ENCODE assay signal across 9 cellular contexts in the genomic region with DNA sequence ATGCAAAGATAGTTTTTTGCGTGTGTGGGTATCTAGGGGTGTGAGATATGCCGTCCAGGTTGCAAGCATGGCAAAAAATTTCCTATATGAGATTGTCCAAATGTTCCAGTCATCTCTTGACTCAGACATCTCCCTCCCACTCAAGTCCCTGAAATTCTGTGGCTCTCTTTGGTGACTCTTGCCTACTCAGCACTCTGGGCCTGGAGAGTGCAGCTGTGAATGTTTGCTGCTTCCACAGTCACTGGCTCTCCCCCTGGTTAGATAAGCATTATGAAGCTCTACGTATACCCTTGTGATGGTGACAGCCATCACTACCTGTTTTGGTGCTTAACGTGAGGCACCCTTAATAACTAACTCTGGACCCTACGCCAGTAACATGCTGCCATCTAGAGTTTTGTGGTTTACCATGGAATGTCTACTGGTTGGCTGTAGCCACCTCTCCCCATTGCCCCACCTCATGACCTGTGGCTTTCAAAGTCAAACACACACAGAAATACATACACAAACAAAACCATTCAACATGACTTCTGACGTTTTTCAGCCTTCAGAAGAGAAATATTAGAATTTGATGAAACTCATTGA.
A peak's percentile ranks its signal among the peaks of the same experiment; 100 is the strongest.
DNase-seq lines count a peak whose midpoint lies in the region; ATAC-seq, FAIRE-seq and TF ChIP-seq lines count a peak whose summit lies in the region.
"Had no signal": no experiment of that assay in that cellular context is flagged by ENCODE, and none has a peak within 500 bp of the region (broad histone marks: within the 10 kb centered on the region; RNA-seq: fewer than 3 reads in every experiment).

No MANE protein-coding gene starts in this region.

- H3K27ac ChIP-seq in prostate gland = no peak overlapping the region

- TF ChIP-seq CTCF in prostate gland (IDR thresholded peaks at IDR 0.05) = no peak

- H3K9me3 Mint-ChIP-seq in stimulated activated naive CD8-positive, alpha-beta T cell treated with anti-CD3 and anti-CD28 coated beads, Interleukin-15, amount 100 ng/mL, for 72 hours = no peaks in the 10 kb centered on the region
- H3K9me3 Mint-ChIP-seq in naive B cell = no peaks in the 10 kb centered on the region

- H3K27me3 ChIP-seq in prostate gland (replicated peaks; ENCODE audit: insufficient read depth) = no peaks in the 10 kb centered on the region

- H3K36me3 Mint-ChIP-seq in naive B cell = no peaks in the 10 kb centered on the region

- FAIRE-seq in RCC 7860 (lab: Jason Lieb, UNC) = peak; percentile 67

- H3K27me3 Mint-ChIP-seq in stimulated activated naive CD8-positive, alpha-beta T cell treated with anti-CD3 and anti-CD28 coated beads, Interleukin-15, amount 100 ng/mL, for 72 hours = no peaks in the 10 kb centered on the region
- no peaks in the 10 kb centered on the region for H3K27me3 Mint-ChIP-seq in naive B cell

- no peak overlapping the region for H3K4me3 Mint-ChIP-seq in stimulated activated naive CD8-positive, alpha-beta T cell treated with anti-CD3 and anti-CD28 coated beads, Interleukin-15, amount 100 ng/mL, for 72 hours
- H3K4me3 Mint-ChIP-seq in naive B cell = no peak overlapping the region

- peak; percentile 33 for ATAC-seq in stimulated activated naive CD8-positive, alpha-beta T cell treated with anti-CD3 and anti-CD28 coated beads, Interleukin-15, amount 100 ng/mL, for 72 hours
- no peak for ATAC-seq in stimulated activated naive CD8-positive, alpha-beta T cell treated with anti-CD3 and anti-CD28 coated beads, Interleukin-15, Interleukin-2, amounts not matched to agents 100 U/mL and 50 U/mL, for 24 hours
- ATAC-seq in HG02973 (IDR thresholded peaks at IDR 0.05; ENCODE audit: unreplicated experiment) (peak; percentile 71), naive B cell (ENCODE audit: low read depth in 2 of 2) (peak; percentile 55 to 65)

- WGBS in prostate gland = 85% methylated on average over 6 of the region's 6 CpGs

- TF ChIP-seq POLR2A in prostate gland (IDR thresholded peaks at IDR 0.05) = no peak

- intact Hi-C loops in prostate gland (cut with DNase I) = no loop called here

- DNase-seq in stimulated activated naive CD8-positive, alpha-beta T cell treated with anti-CD3 and anti-CD28 coated beads, Interleukin-15, amount 100 ng/mL, for 72 hours = no peak
- no peak for DNase-seq in stimulated activated naive CD8-positive, alpha-beta T cell treated with anti-CD3 and anti-CD28 coated beads, Interleukin-15, Interleukin-2, amounts not matched to agents 100 U/mL and 50 U/mL, for 24 hours
- peak; percentile 81 for DNase-seq in RCC 7860 (ENCODE audit: low spot score)
- DNase-seq in naive B cell = no peak
- DNase-seq in NCI-H187 treated with DMSO at 0.1 percent for 48 hours (lab: John Stamatoyannopoulos, UW) = no peak
- no peak for DNase-seq in prostate gland (ENCODE audit: low spot score)
- DNase-seq in cerebellar nuclear complex (lab: John Stamatoyannopoulos, UW) = no peak

- H3K4me1 ChIP-seq in prostate gland (replicated peaks) = no peaks in the 10 kb centered on the region

- H3K36me3 ChIP-seq in prostate gland = no peaks in the 10 kb centered on the region

- H3K4me3 ChIP-seq in prostate gland = no peak overlapping the region
- H3K4me3 ChIP-seq: lung had no signal

- H3K27ac Mint-ChIP-seq in stimulated activated naive CD8-positive, alpha-beta T cell treated with anti-CD3 and anti-CD28 coated beads, Interleukin-15, amount 100 ng/mL, for 72 hours = peak overlapping the region in 1 of 2 donors; percentile 62
- H3K27ac Mint-ChIP-seq in naive B cell = peak overlapping the region in 1 of 6 donors; percentile 9

- H3K9me3 ChIP-seq in prostate gland = no peaks in the 10 kb centered on the region

- no peaks in the 10 kb centered on the region for H3K4me1 Mint-ChIP-seq in stimulated activated naive CD8-positive, alpha-beta T cell treated with anti-CD3 and anti-CD28 coated beads, Interleukin-15, amount 100 ng/mL, for 72 hours
- H3K4me1 Mint-ChIP-seq in naive B cell = no peaks in the 10 kb centered on the region
